9 cellular contexts compared by ENCODE assay signal in genomic region chr13:46595136-46595917, GRCh38. TPM values are rescaled to one million over a fixed set of nuclear protein-coding genes. Genes with fewer than 3 reads are reported as not detected.
A peak's percentile ranks its signal among the peaks of the same experiment; 100 is the strongest.
DNase-seq lines count a peak whose midpoint lies in the region; ATAC-seq and TF ChIP-seq lines count a peak whose summit lies in the region.
"Had no signal": no experiment of that assay in that cellular context is flagged by ENCODE, and none has a peak within 500 bp of the region (broad histone marks: within the 10 kb centered on the region; RNA-seq: fewer than 3 reads in every experiment).

No MANE protein-coding gene starts in this region.

- 73% methylated on average over 6 of the region's 6 CpGs for WGBS in hepatocyte (ENCODE audit: low lambda C conversion rate, missing lambda C conversion rate)

- H4K20me1 ChIP-seq in hepatocyte (ENCODE audit: insufficient read depth, poor library complexity, severe bottlenecking), result peaks cover 11% of the 10 kb centered on the region
- H4K20me1 ChIP-seq in osteoblast (ENCODE audit: insufficient read depth, low read length), result peaks cover 35% of the 10 kb centered on the region

- H3K4me1 ChIP-seq in hepatocyte (ENCODE audit: insufficient read depth) (peaks cover 45% of the 10 kb centered on the region), osteoblast (ENCODE audit: insufficient read depth, low read length) (peaks cover 8% of the 10 kb centered on the region)

- H3K4me1 Mint-ChIP-seq in stimulated activated naive CD8-positive, alpha-beta T cell treated with anti-CD3 and anti-CD28 coated beads, Interleukin-15, Interleukin-2, amounts not matched to agents 100 ng/mL and 50 ng/mL, for 24 hours (ENCODE audit: low read depth), result peaks cover 92% of the 10 kb centered on the region

- no peak overlapping the region for H3K4me3 Mint-ChIP-seq in stimulated activated naive CD8-positive, alpha-beta T cell treated with anti-CD3 and anti-CD28 coated beads, Interleukin-15, Interleukin-2, amounts not matched to agents 100 ng/mL and 50 ng/mL, for 24 hours
- H3K4me3 Mint-ChIP-seq: activated naive CD8-positive, alpha-beta T cell treated with anti-CD3 and anti-CD28 coated beads, Interleukin-2, amount 10 ng/mL, durations not matched to agents 7 days and 5 days had no signal

- peaks cover 4% of the 10 kb centered on the region for H3K9me3 Mint-ChIP-seq in stimulated activated naive CD8-positive, alpha-beta T cell treated with anti-CD3 and anti-CD28 coated beads, Interleukin-15, Interleukin-2, amounts not matched to agents 100 ng/mL and 50 ng/mL, for 24 hours
- H3K9me3 Mint-ChIP-seq: activated naive CD8-positive, alpha-beta T cell treated with anti-CD3 and anti-CD28 coated beads, Interleukin-2, amount 10 ng/mL, durations not matched to agents 7 days and 5 days had no signal

- H3K27me3 Mint-ChIP-seq in stimulated activated naive CD8-positive, alpha-beta T cell treated with anti-CD3 and anti-CD28 coated beads, Interleukin-15, Interleukin-2, amounts not matched to agents 100 ng/mL and 50 ng/mL, for 24 hours, result no peaks in the 10 kb centered on the region
- H3K27me3 Mint-ChIP-seq: activated naive CD8-positive, alpha-beta T cell treated with anti-CD3 and anti-CD28 coated beads, Interleukin-2, amount 10 ng/mL, durations not matched to agents 7 days and 5 days had no signal

- no peak for TF ChIP-seq CTCF in hepatocyte (IDR thresholded peaks at IDR 0.05; ENCODE audit: poor library complexity)
- no peak for TF ChIP-seq CTCF in osteoblast (IDR thresholded peaks at IDR 0.05; ENCODE audit: extremely low read depth, low read depth, low read length)

- ATAC-seq in stimulated activated naive CD8-positive, alpha-beta T cell treated with anti-CD3 and anti-CD28 coated beads, Interleukin-15, Interleukin-2, amounts not matched to agents 100 U/mL and 50 U/mL, for 24 hours, result no peak

- H2AFZ ChIP-seq in hepatocyte, result no peak overlapping the region
- H2AFZ ChIP-seq in osteoblast (ENCODE audit: low read length), result no peak overlapping the region

- H3K4me2 ChIP-seq in hepatocyte (peak overlapping the region; percentile 40), osteoblast (ENCODE audit: insufficient read depth, low read length) (no peak overlapping the region)

- H3K79me2 ChIP-seq in hepatocyte, result peaks cover 99% of the 10 kb centered on the region
- H3K79me2 ChIP-seq in osteoblast (ENCODE audit: insufficient read depth, low read length), result peaks cover 73% of the 10 kb centered on the region

- no peaks in the 10 kb centered on the region for H3K9me3 ChIP-seq in hepatocyte (ENCODE audit: low read depth)
- no peaks in the 10 kb centered on the region for H3K9me3 ChIP-seq in osteoblast (ENCODE audit: low read depth, low read length)

- TF ChIP-seq POLR2A in Raji (IDR thresholded peaks at IDR 0.05; ENCODE audit: insufficient read depth, low read depth, low read length), result 0 out of 2 replicates have a peak, but pooled peaks have one; percentile 20

- H3K9me2 ChIP-seq in hepatocyte (replicated peaks; ENCODE audit: insufficient read depth), result no peaks in the 10 kb centered on the region

- intact Hi-C loops in posterior vena cava (cut with DNase I), result loop anchor here in 1 of 2 donors (10.0 kb wide), 1 partner anchor 69 kb away; no protein-coding TSS in a partner anchor

- H3K36me3 Mint-ChIP-seq in stimulated activated naive CD8-positive, alpha-beta T cell treated with anti-CD3 and anti-CD28 coated beads, Interleukin-15, Interleukin-2, amounts not matched to agents 100 ng/mL and 50 ng/mL, for 24 hours (ENCODE audit: low read depth), result peaks cover 4% of the 10 kb centered on the region

- H3K4me3 ChIP-seq in hepatocyte (no peak overlapping the region), osteoblast (ENCODE audit: insufficient read depth, low read length) (no peak overlapping the region)

- H3K27ac Mint-ChIP-seq in stimulated activated naive CD8-positive, alpha-beta T cell treated with anti-CD3 and anti-CD28 coated beads, Interleukin-15, Interleukin-2, amounts not matched to agents 100 ng/mL and 50 ng/mL, for 24 hours, result peak overlapping the region; percentile 75
- H3K27ac Mint-ChIP-seq: activated naive CD8-positive, alpha-beta T cell treated with anti-CD3 and anti-CD28 coated beads, Interleukin-2, amount 10 ng/mL, durations not matched to agents 7 days and 5 days had no signal

- DNase-seq in stimulated activated naive CD8-positive, alpha-beta T cell treated with anti-CD3 and anti-CD28 coated beads, Interleukin-15, Interleukin-2, amounts not matched to agents 100 U/mL and 50 U/mL, for 24 hours, result no peak
- DNase-seq in hepatocyte (ENCODE audit: low spot score) (no peak), cerebellum (ENCODE audit: low spot score) (no peak), NOMO-1 treated with DMSO at 0.1 percent for 48 hours (lab: John Stamatoyannopoulos, UW; ENCODE audit: unreplicated experiment) (no peak), posterior vena cava (ENCODE audit: low spot score) (no peak), osteoblast (ENCODE audit: insufficient read length, low spot score, missing footprints) (no peak)
- DNase-seq: activated naive CD8-positive, alpha-beta T cell treated with anti-CD3 and anti-CD28 coated beads, Interleukin-2, amount 10 ng/mL, durations not matched to agents 7 days and 5 days had no signal

- H3K36me3 ChIP-seq in hepatocyte (replicated peaks; ENCODE audit: insufficient read depth, low read depth) (no peaks in the 10 kb centered on the region), osteoblast (ENCODE audit: insufficient read depth, low read length) (no peaks in the 10 kb centered on the region)

- H3K27ac ChIP-seq in hepatocyte (peak overlapping the region; percentile 44), osteoblast (ENCODE audit: low read depth, low read length) (no peak overlapping the region)

- H3K27me3 ChIP-seq in hepatocyte (no peaks in the 10 kb centered on the region), osteoblast (ENCODE audit: insufficient read depth, low read length) (no peaks in the 10 kb centered on the region)

RNA-seq across cellular contexts. Expression of gene LRCH1, which starts 42.4 kb away (rescaled TPM):
- total RNA-seq in hepatocyte, result 14.1 and 16.3 TPM in 2 replicates
- 5.0 and 5.7 TPM in 2 replicates for polyA plus RNA-seq in hepatocyte
- 25.3 TPM for total RNA-seq in cerebellum
- 10 to 100 TPM; 22.5 to 31.4 TPM for total RNA-seq in posterior vena cava
- 6.9 and 7.1 TPM in 2 replicates for total RNA-seq in osteoblast
